28 cellular contexts compared by ENCODE assay signal in the genomic region with DNA sequence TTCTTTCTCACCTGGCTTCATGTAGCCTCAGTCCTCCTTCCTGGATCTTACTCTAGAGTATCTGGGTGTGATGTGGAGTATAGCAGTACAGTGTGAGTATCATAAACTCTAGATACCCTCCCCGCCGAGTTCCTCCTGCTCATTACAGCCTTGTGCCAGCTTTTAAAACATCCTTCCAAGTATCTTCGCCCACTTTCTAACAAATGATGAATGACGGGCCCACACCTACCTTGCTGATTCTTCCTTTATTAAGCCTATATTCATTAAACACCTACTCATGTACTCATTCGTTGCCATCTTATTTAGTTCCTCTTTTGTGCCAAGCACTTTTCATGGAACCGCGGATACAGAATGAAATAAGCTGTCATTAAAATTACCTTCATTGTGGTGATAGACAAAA.
"Had no signal": no experiment of that assay in that cellular context is flagged by ENCODE, and none has a peak within 500 bp of the region (broad histone marks: within the 10 kb centered on the region; RNA-seq: fewer than 3 reads in every experiment).

No MANE protein-coding gene starts in this region.

- DNase-seq: activated effector memory CD4-positive, alpha-beta T cell treated with anti-CD3 and anti-CD28 coated beads, Interleukin-2, amount 50 U/mL, for 16 hours; activated effector memory CD4-positive, alpha-beta T cell treated with Interleukin-2 at 50 U/mL for 16 hours; activated gamma-delta T cell; activated gamma-delta T cell treated with Interleukin-2 at 50 U/mL for 16 hours; activated naive CD4-positive, alpha-beta T cell; activated naive CD4-positive, alpha-beta T cell treated with anti-CD3 and anti-CD28 coated beads for 36 hours; activated naive CD4-positive, alpha-beta T cell treated with anti-CD3 and anti-CD28 coated beads, Interleukin-2, amount 10 ng/mL, durations not matched to agents 7 days and 5 days; activated naive CD4-positive, alpha-beta T cell treated with anti-CD3 and anti-CD28 coated beads, Interleukin-2, amount 50 U/mL, for 16 hours; activated naive CD4-positive, alpha-beta T cell treated with Interleukin-2 at 50 U/mL for 16 hours; activated naive CD8-positive, alpha-beta T cell treated with anti-CD3 and anti-CD28 coated beads for 36 hours; activated naive CD8-positive, alpha-beta T cell treated with anti-CD3 and anti-CD28 coated beads, Interleukin-2, amount 10 ng/mL, durations not matched to agents 7 days and 5 days; activated naive CD8-positive, alpha-beta T cell treated with anti-CD3 and anti-CD28 coated beads, Interleukin-2, amount 50 U/mL, for 24 hours; activated T-cell treated with anti-CD3 and anti-CD28 coated beads, Interleukin-2, amount 50 U/mL, for 1 hour; activated T-cell treated with anti-CD3 and anti-CD28 coated beads, Interleukin-2, amount 50 U/mL, for 24 hours; activated T-cell treated with anti-CD3 and anti-CD28 coated beads, Interleukin-2, amount 50 U/mL, for 4 hours; activated T-cell treated with anti-CD3 and anti-CD28 coated beads, Interleukin-2, amount 50 U/mL, for 48 hours; activated T-cell treated with anti-CD3 and anti-CD28 coated beads, Interleukin-2, amount 50 U/mL, for 72 hours; adrenal gland; amniotic stem cell; amygdala; aorta; body of pancreas; brain microvascular endothelial cell; central memory CD4-positive, alpha-beta T cell; cerebellar nuclear complex had no signal

- H3K4me3 ChIP-seq: adrenal gland, ascending aorta, body of pancreas, breast epithelium, cardiac muscle cell had no signal
